9 cellular contexts compared by ENCODE assay signal in the genomic region with DNA sequence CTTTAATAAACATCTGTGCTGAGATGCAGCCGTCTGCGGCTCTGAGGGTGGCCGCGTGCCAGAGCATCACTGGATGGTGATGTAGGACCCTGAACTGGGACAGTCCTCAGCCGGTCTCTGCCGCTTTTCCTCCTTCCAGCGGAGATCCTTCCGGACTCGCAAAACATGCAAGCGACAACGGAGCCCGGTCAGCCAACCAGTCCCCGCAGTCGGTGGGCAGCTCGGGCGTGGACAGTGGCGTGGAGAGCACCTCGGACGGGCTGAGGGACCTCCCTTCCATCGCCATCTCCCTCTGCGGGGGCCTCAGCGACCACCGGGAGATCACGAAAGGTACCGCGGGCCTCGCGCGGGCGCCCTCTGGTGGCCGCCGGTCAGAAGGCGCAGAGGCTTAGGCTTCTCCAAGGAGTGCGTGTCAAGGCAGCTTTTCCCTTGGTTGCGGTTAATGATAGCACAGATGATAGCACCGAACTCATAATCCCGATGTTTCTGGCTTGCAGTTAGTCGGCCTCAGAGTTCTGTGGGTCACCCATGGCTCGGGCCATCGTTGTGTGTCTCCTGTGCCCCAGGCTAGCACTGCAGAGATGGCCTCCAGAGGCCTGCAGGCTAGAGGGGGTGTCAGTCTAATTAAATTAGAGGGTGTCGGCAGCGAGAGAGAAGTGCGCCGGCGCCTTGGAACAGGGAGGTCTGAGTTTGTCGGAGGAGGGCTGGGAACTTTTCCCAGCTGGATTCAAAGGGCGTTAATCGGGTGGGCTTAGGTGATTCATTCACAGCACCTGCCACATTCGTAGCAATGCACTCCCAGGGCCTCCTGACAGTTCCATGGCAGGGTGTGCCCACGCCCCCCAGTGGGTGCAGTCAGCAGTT. TPM values are rescaled to one million over a fixed set of nuclear protein-coding genes. Genes with fewer than 3 reads are reported as not detected.
A peak's percentile ranks its signal among the peaks of the same experiment; 100 is the strongest.
DNase-seq lines count a peak whose midpoint lies in the region; ATAC-seq and TF ChIP-seq lines count a peak whose summit lies in the region.
"Had no signal": no experiment of that assay in that cellular context is flagged by ENCODE, and none has a peak within 500 bp of the region (broad histone marks: within the 10 kb centered on the region; RNA-seq: fewer than 3 reads in every experiment).

No MANE protein-coding gene starts in this region.

- intact Hi-C loops in activated T-helper 1 cell treated with anti-CD3 and anti-CD28 coated beads, Interleukin-12 subunit alpha, Interleukin-12 subunit beta, Interleukin-2, Interleukin-4 antibody, amounts not matched to agents 30 ng/mL and 10 ng/mL and 1 ng/mL, durations not matched to agents 14 hours and 24 hours and 36 hours (cut with micrococcal nuclease): loop anchor here (1.0 to 2.0 kb wide), 2 partner anchors 92 to 1222 kb away; no protein-coding TSS in a partner anchor
- intact Hi-C loops in natural killer cell (cut with micrococcal nuclease): no loop called here

- peaks cover 52% of the 10 kb centered on the region for H3K36me3 Mint-ChIP-seq in activated T-helper 1 cell treated with anti-CD3 and anti-CD28 coated beads, Interleukin-12 subunit alpha, Interleukin-12 subunit beta, Interleukin-2, Interleukin-4 antibody, amounts not matched to agents 30 ng/mL and 10 ng/mL and 1 ng/mL, durations not matched to agents 14 hours and 24 hours and 36 hours (ENCODE audit: low read depth)
- peaks cover 26% of the 10 kb centered on the region for H3K36me3 Mint-ChIP-seq in natural killer cell

- POLR2A ChIA-PET in GM10248 (lab: Yijun Ruan, JAX): no interaction called here

- no peaks in the 10 kb centered on the region for H3K4me1 Mint-ChIP-seq in activated T-helper 1 cell treated with anti-CD3 and anti-CD28 coated beads, Interleukin-12 subunit alpha, Interleukin-12 subunit beta, Interleukin-2, Interleukin-4 antibody, amounts not matched to agents 30 ng/mL and 10 ng/mL and 1 ng/mL, durations not matched to agents 14 hours and 24 hours and 36 hours (ENCODE audit: low read depth)
- H3K4me1 Mint-ChIP-seq in natural killer cell: peaks cover 0 to 4% of the 10 kb centered on the region in 2 donors

- no peak overlapping the region for H3K27ac Mint-ChIP-seq in activated T-helper 1 cell treated with anti-CD3 and anti-CD28 coated beads, Interleukin-12 subunit alpha, Interleukin-12 subunit beta, Interleukin-2, Interleukin-4 antibody, amounts not matched to agents 30 ng/mL and 10 ng/mL and 1 ng/mL, durations not matched to agents 14 hours and 24 hours and 36 hours
- no peak overlapping the region for H3K27ac Mint-ChIP-seq in natural killer cell
- H3K27ac Mint-ChIP-seq: T-helper 1 cell treated with Interleukin-12 subunit alpha and Interleukin-12 subunit beta and Interleukin-4 antibody, amounts not matched to agents 30 μg/mL and 1 μg/mL, for 36 hours had no signal

- no peaks in the 10 kb centered on the region for H3K9me3 Mint-ChIP-seq in activated T-helper 1 cell treated with anti-CD3 and anti-CD28 coated beads, Interleukin-12 subunit alpha, Interleukin-12 subunit beta, Interleukin-2, Interleukin-4 antibody, amounts not matched to agents 30 ng/mL and 10 ng/mL and 1 ng/mL, durations not matched to agents 14 hours and 24 hours and 36 hours
- H3K9me3 Mint-ChIP-seq in natural killer cell: no peaks in the 10 kb centered on the region
- H3K9me3 Mint-ChIP-seq: T-helper 1 cell treated with Interleukin-12 subunit alpha and Interleukin-12 subunit beta and Interleukin-4 antibody, amounts not matched to agents 30 μg/mL and 1 μg/mL, for 36 hours had no signal

- peak overlapping the region; percentile 17 for H3K27ac ChIP-seq in temporal lobe (ENCODE audit: low read depth, low read length)

- peak; percentile 56 to 77 (median 64) for ATAC-seq in natural killer cell
- no peak for ATAC-seq in HG03432 (IDR thresholded peaks at IDR 0.05; ENCODE audit: unreplicated experiment)

- DNase-seq in GM10248 (ENCODE audit: extremely low spot score): peak; percentile 81
- peak; percentile 21 for DNase-seq in NCI-H2171 treated with DMSO at 0.1 percent for 48 hours (lab: John Stamatoyannopoulos, UW)
- peak; percentile 18 for DNase-seq in activated T-helper 1 cell treated with anti-CD3 and anti-CD28 coated beads, Interleukin-12 subunit alpha, Interleukin-12 subunit beta, Interleukin-2, Interleukin-4 antibody, amounts not matched to agents 30 ng/mL and 10 ng/mL and 1 ng/mL, durations not matched to agents 14 hours and 24 hours and 36 hours (ENCODE audit: low spot score)
- peak; percentile 27 for DNase-seq in fibroblast of mammary gland (ENCODE audit: low read depth)
- DNase-seq in natural killer cell: peak; percentile 46
- DNase-seq in LoVo (ENCODE audit: low spot score): no peak

- peak; percentile 91 for TF ChIP-seq CTCF in GM10248 (IDR thresholded peaks at IDR 0.05; ENCODE audit: control extremely low read depth, extremely low read depth, low read depth, missing control alignments)
- TF ChIP-seq CTCF in fibroblast of mammary gland (conservative IDR thresholded peaks at IDR 0.05; ENCODE audit: control insufficient read depth, insufficient read depth, low read depth, low read length): peak; percentile 60
- peak; percentile 94 for TF ChIP-seq CTCF in natural killer cell (IDR thresholded peaks at IDR 0.05)

- H3K4me3 Mint-ChIP-seq in activated T-helper 1 cell treated with anti-CD3 and anti-CD28 coated beads, Interleukin-12 subunit alpha, Interleukin-12 subunit beta, Interleukin-2, Interleukin-4 antibody, amounts not matched to agents 30 ng/mL and 10 ng/mL and 1 ng/mL, durations not matched to agents 14 hours and 24 hours and 36 hours: no peak overlapping the region
- no peak overlapping the region for H3K4me3 Mint-ChIP-seq in natural killer cell
- H3K4me3 Mint-ChIP-seq: T-helper 1 cell treated with Interleukin-12 subunit alpha and Interleukin-12 subunit beta and Interleukin-4 antibody, amounts not matched to agents 30 μg/mL and 1 μg/mL, for 36 hours had no signal

- H3K4me3 ChIP-seq in fibroblast of mammary gland (ENCODE audit: control insufficient read depth, low read depth, low read length): no peak overlapping the region

- no peaks in the 10 kb centered on the region for H3K27me3 Mint-ChIP-seq in activated T-helper 1 cell treated with anti-CD3 and anti-CD28 coated beads, Interleukin-12 subunit alpha, Interleukin-12 subunit beta, Interleukin-2, Interleukin-4 antibody, amounts not matched to agents 30 ng/mL and 10 ng/mL and 1 ng/mL, durations not matched to agents 14 hours and 24 hours and 36 hours (ENCODE audit: insufficient read depth)
- H3K27me3 Mint-ChIP-seq in natural killer cell (ENCODE audit: low read depth in 2 of 2): no peaks in the 10 kb centered on the region

- CTCF ChIA-PET in GM10248 (lab: Yijun Ruan, JAX): interaction anchor here (0.6 to 12.6 kb wide), 25 partner anchors 8 to 187 kb away, joined by 3 to 217 read pairs (median 4); a partner anchor contains a TSS

RNA-seq across cellular contexts. Expression of a gene that starts 38.5 kb away (rescaled TPM):
- total RNA-seq in activated T-helper 1 cell treated with anti-CD3 and anti-CD28 coated beads, Interleukin-12 subunit alpha, Interleukin-12 subunit beta, Interleukin-2, Interleukin-4 antibody, amounts not matched to agents 30 ng/mL and 10 ng/mL and 1 ng/mL, durations not matched to agents 14 hours and 24 hours and 36 hours: 46.0 and 49.5 TPM in 2 replicates
- total RNA-seq in natural killer cell: 100 to 1,000 TPM in 2 of 3 donors, 10 to 100 TPM in 1; 95.0 to 122 (median 118) TPM
- 25.6 TPM for total RNA-seq in temporal lobe
